In the genomic region with DNA sequence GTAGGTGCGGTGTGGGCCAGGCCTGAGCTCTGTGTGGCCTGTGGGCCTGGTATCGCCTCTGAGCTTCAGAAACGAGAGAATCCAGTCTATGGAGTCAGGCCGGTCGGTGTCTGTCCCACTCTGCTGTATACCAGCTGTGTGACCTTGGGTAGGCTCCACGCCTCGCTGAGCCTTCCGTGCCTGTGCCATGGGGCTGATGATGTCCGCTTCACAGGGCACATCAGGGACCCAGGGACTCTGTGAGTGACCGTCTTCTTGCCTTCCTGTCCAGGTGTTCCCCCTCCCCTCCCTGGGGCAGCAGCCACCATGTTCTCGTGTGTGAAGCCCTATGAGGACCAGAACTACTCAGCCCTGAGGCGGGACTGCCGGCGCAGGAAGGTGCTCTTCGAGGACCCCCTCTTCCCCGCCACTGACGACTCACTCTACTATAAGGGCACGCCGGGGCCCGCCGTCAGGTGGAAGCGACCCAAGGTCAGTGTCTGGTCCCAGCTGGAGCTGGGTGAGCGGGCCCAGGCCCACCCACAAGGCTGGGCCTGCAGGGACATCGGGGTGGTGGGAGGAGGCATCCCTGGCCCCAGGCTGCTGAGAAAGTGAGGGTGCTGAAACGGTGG, we compare ENCODE assay signal across 19 cellular contexts. TPM values are rescaled to one million over a fixed set of nuclear protein-coding genes. Genes with fewer than 3 reads are reported as not detected.
DNase-seq lines count a peak whose midpoint lies in the region; ATAC-seq and TF ChIP-seq lines count a peak whose summit lies in the region.
"Had no signal": no experiment of that assay in that cellular context is flagged by ENCODE, and none has a peak within 500 bp of the region (broad histone marks: within the 10 kb centered on the region; RNA-seq: fewer than 3 reads in every experiment).

No MANE protein-coding gene starts in this region.

- no peak overlapping the region for H3K4me3 ChIP-seq in BLaER1 treated with 17β-estradiol and CSF1 and Interleukin-3, amounts not matched to agents 10 nM and 100 nM
- H3K4me3 ChIP-seq in Panc1 (ENCODE audit: low read depth in 2 of 2, low read length in 2 of 2) (no peak overlapping the region), left lung (no peak overlapping the region)

- in situ Hi-C loops in Panc1 (cut with HindIII; ENCODE audit: low pct_unique_long_range_greater_than_20kb, low sequenced_read_pairs) = no loop called here

- H3K36me3 ChIP-seq in BLaER1 treated with 17β-estradiol and CSF1 and Interleukin-3, amounts not matched to agents 10 nM and 100 nM = no peaks in the 10 kb centered on the region
- no peaks in the 10 kb centered on the region for H3K36me3 ChIP-seq in Panc1 (ENCODE audit: control insufficient read depth, insufficient read depth, low read length)
- H3K36me3 ChIP-seq in left lung = no peaks in the 10 kb centered on the region

- peak overlapping the region in 10 of 11 experiments; percentile 89 to 99 (median 94); a peak in 20 of 22 replicates for H3K4me2 ChIP-seq in BLaER1 treated with 17β-estradiol and CSF1 and Interleukin-3, amounts not matched to agents 10 nM and 100 nM

- TF ChIP-seq CTCF in Panc1 (IDR thresholded peaks at IDR 0.05) (no peak), left lung (IDR thresholded peaks at IDR 0.05) (no peak)

- H3K4me1 ChIP-seq in BLaER1 treated with 17β-estradiol and CSF1 and Interleukin-3, amounts not matched to agents 10 nM and 100 nM = peaks cover 62 to 75% (median 70%) of the 10 kb centered on the region in 10 experiments
- peaks cover 7% of the 10 kb centered on the region; the same call in 1 of the 2 replicates for H3K4me1 ChIP-seq in Panc1 (ENCODE audit: control insufficient read depth, insufficient read depth, low read length)
- H3K4me1 ChIP-seq in left lung = peaks cover 5 to 13% of the 10 kb centered on the region in 2 donors

- H3K9me3 ChIP-seq in BLaER1 treated with 17β-estradiol and CSF1 and Interleukin-3, amounts not matched to agents 10 nM and 100 nM (replicated peaks in 1 of 11) = 0 out of 22 replicates have a peak, but pooled peaks cover 0 to 6% (median 0%) of the 10 kb centered on the region in 11 experiments
- H3K9me3 ChIP-seq in Panc1 (ENCODE audit: control insufficient read depth, insufficient read depth, low read depth, low read length) = no peaks in the 10 kb centered on the region
- H3K9me3 ChIP-seq in left lung = no peaks in the 10 kb centered on the region

- peak overlapping the region in 6 of 11 experiments; percentile 11 to 76 (median 30); a peak in 7 of 22 replicates for H3K27ac ChIP-seq in BLaER1 treated with 17β-estradiol and CSF1 and Interleukin-3, amounts not matched to agents 10 nM and 100 nM
- no peak overlapping the region for H3K27ac ChIP-seq in Panc1 (ENCODE audit: low read length)
- no peak overlapping the region for H3K27ac ChIP-seq in left lung

- peaks cover 0 to 12% (median 0%) of the 10 kb centered on the region in 11 experiments; a peak in 1 of 22 replicates for H4K20me1 ChIP-seq in BLaER1 treated with 17β-estradiol and CSF1 and Interleukin-3, amounts not matched to agents 10 nM and 100 nM

- peak overlapping the region in 6 of 11 experiments; percentile 8 to 76 (median 30); a peak in 7 of 22 replicates for H3K9ac ChIP-seq in BLaER1 treated with 17β-estradiol and CSF1 and Interleukin-3, amounts not matched to agents 10 nM and 100 nM

- POLR2A ChIA-PET in Panc1 (lab: Charles Lee) = no interaction called here

- intact Hi-C loops in Panc1 (cut with micrococcal nuclease; ENCODE audit: unreplicated experiment) (no loop called here), left lung (cut with DNase I) (loop anchor here in 1 of 2 donors (5.0 kb wide), 1 partner anchor 37 kb away; no protein-coding TSS in a partner anchor), sciatic nerve (cut with DNase I) (no loop called here)

- CTCF ChIA-PET in Panc1 (lab: Charles Lee) = no interaction called here

- H3K27me3 ChIP-seq in BLaER1 treated with 17β-estradiol and CSF1 and Interleukin-3, amounts not matched to agents 10 nM and 100 nM = no peaks in the 10 kb centered on the region
- H3K27me3 ChIP-seq in Panc1 (ENCODE audit: control insufficient read depth, insufficient read depth, low read length) = no peaks in the 10 kb centered on the region
- no peaks in the 10 kb centered on the region for H3K27me3 ChIP-seq in left lung

- DNase-seq in Panc1 (ENCODE audit: low read depth, low spot score) (no peak), left lung (peak; percentile 25 to 79), sciatic nerve (ENCODE audit: low spot score) (peak; percentile 52), OCI-M1 (lab: John Stamatoyannopoulos, UW) (no peak), COR-L47 (lab: John Stamatoyannopoulos, UW) (no peak), COLO829 (ENCODE audit: low spot score) (no peak)
- DNase-seq: activated CD4-positive, CD25-positive, alpha-beta regulatory T cell; effector memory CD4-positive, alpha-beta T cell; HCEC 1CT; NCI-H1436; NCI-H226; SHP77 treated with DMSO at 0.1 percent for 48 hours had no signal

- peak; percentile 6; the same call in 1 of the 2 replicates for ATAC-seq in Panc1
- ATAC-seq in left lung = no peak
- no peak for ATAC-seq in sciatic nerve
- ATAC-seq: natural killer cell treated with Interleukin-12 subunit alpha and Interleukin-12 subunit beta and Interleukin-15 and Interleukin-18, amount 100 ng/mL, for 72 hours had no signal

- BruUV-seq in Panc1 (replicated peaks; lab: Mats Ljungman, UMichigan) = no TSS peak

RNA-seq across cellular contexts. Expression of a gene that starts 17.9 kb away (rescaled TPM):
- total RNA-seq in Panc1 (2021; ENCODE audit: unreplicated experiment) (17.3 TPM), left lung (10 to 100 TPM; 11.7 to 13.2 TPM), sciatic nerve (20.1 TPM)
- 24.6 TPM for polyA plus RNA-seq in Panc1 (2012; ENCODE audit: insufficient read length)

RNA-seq across cellular contexts. Expression of a gene that starts 18.0 kb away (rescaled TPM):
- 1.5 TPM for total RNA-seq in Panc1 (2021; ENCODE audit: unreplicated experiment)
- polyA plus RNA-seq in Panc1 (2012; ENCODE audit: insufficient read length) = 0.93 TPM
- not detected for total RNA-seq in left lung
- total RNA-seq in sciatic nerve = 2.8 TPM
- total RNA-seq: bronchial epithelial cell; natural killer cell treated with Interleukin-12 subunit alpha and Interleukin-12 subunit beta and Interleukin-15 and Interleukin-18, amount 100 ng/mL, for 72 hours; subcutaneous adipose tissue had no signal
- polyA plus RNA-seq: BJ had no signal

RNA-seq across cellular contexts. Expression of a gene that starts 43.4 kb away (rescaled TPM):
- total RNA-seq in Panc1 (2021; ENCODE audit: unreplicated experiment) (1.3 TPM), left lung (10 to 100 TPM in 1 of 2 donors, 1 to 10 TPM in 1; 4.8 to 13.5 TPM), sciatic nerve (16.7 TPM)
- 1.9 TPM for polyA plus RNA-seq in Panc1 (2012; ENCODE audit: insufficient read length)

RNA-seq across cellular contexts. Expression of a gene that starts 50.5 kb away (rescaled TPM):
- total RNA-seq in Panc1 (2021; ENCODE audit: unreplicated experiment) (1.2 TPM), left lung (under 1 TPM in 1 of 2 donors, not detected in 1; 0.60 TPM), sciatic nerve (not detected)
- polyA plus RNA-seq in Panc1 (2012; ENCODE audit: insufficient read length) = 0.48 TPM
- total RNA-seq: liver; natural killer cell treated with Interleukin-12 subunit alpha and Interleukin-12 subunit beta and Interleukin-15 and Interleukin-18, amount 100 ng/mL, for 72 hours; renal cortical epithelial cell had no signal
- polyA plus RNA-seq: BJ, liver had no signal

Comparison
In these comparisons a context has a peak if more than half of its experiments do, and no peak if none do; other contexts are left out.
1. H3K27ac ChIP-seq: peak in BLaER1 treated with 17β-estradiol and CSF1 and Interleukin-3, amounts not matched to agents 10 nM and 100 nM (6 of 11); none in Panc1 (single experiment) and left lung (0 of 2).
2. DNase-seq: peak in left lung (2 of 2) and sciatic nerve (single experiment); none in Panc1 (single experiment), OCI-M1 (single experiment), COR-L47 (single experiment) and COLO829 (single experiment).